Comparison of ENCODE assay signal across 6 cellular contexts in the genomic region with DNA sequence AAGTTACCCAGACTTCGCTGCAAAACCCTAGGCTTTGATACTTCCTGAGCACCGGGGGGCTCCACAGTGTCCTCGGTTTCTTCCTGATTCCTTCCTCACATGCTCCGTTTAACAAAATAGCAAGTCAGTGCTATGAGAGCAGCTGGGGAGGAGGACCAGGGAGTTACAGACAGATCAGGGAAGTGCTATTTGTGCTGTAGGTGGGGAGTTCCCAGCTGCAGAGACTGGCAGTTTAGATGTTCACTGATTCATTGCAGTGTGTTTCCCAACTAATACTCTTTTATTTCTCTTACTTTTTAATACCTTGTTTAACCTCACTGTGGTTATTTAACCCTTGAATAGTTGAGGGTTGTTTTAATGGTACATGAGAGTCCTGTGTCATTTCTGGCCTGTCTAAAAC. TPM values are rescaled to one million over a fixed set of nuclear protein-coding genes. Genes with fewer than 3 reads are reported as not detected.
"Had no signal": no experiment of that assay in that cellular context is flagged by ENCODE, and none has a peak within 500 bp of the region (broad histone marks: within the 10 kb centered on the region; RNA-seq: fewer than 3 reads in every experiment).

No MANE protein-coding gene starts in this region.

RNA-seq across cellular contexts. Expression of gene GOLGA8M, which starts 45.8 kb away (rescaled TPM):
- total RNA-seq: NCI-H460, OCI-LY7, PC-9, RPMI7951, SJCRH30, SK-MEL-5 had no signal
